Comparison of ENCODE assay signal across 9 cellular contexts in genomic region chr5:147452137-147452838, GRCh38. TPM values are rescaled to one million over a fixed set of nuclear protein-coding genes. Genes with fewer than 3 reads are reported as not detected.
DNase-seq lines count a peak whose midpoint lies in the region; ATAC-seq lines count a peak whose summit lies in the region.
"Had no signal": no experiment of that assay in that cellular context is flagged by ENCODE, and none has a peak within 500 bp of the region (broad histone marks: within the 10 kb centered on the region; RNA-seq: fewer than 3 reads in every experiment).

No MANE protein-coding gene starts in this region.

- H3K9ac ChIP-seq in SK-N-MC (ENCODE audit: insufficient read length) (no peak overlapping the region), skeletal muscle satellite cell (ENCODE audit: low read depth, low read length) (no peak overlapping the region)

- ATAC-seq in left ventricle myocardium superior (no peak), sciatic nerve (no peak), HG02981 (IDR thresholded peaks at IDR 0.05; ENCODE audit: unreplicated experiment) (no peak)

- H3K36me3 ChIP-seq in SK-N-MC (ENCODE audit: insufficient read depth, low read length) = no peaks in the 10 kb centered on the region
- H3K36me3 ChIP-seq in skeletal muscle satellite cell (ENCODE audit: insufficient read depth, low read length) = no peaks in the 10 kb centered on the region

- H3K4me2 ChIP-seq in skeletal muscle satellite cell (ENCODE audit: low read length) = peak overlapping the region; percentile 97

- peaks cover 8% of the 10 kb centered on the region for H3K4me1 ChIP-seq in skeletal muscle satellite cell (ENCODE audit: control insufficient read depth, insufficient read depth, low read length)

- H3K4me3 ChIP-seq in SK-N-MC (peak overlapping the region; percentile 79), skeletal muscle satellite cell (ENCODE audit: low read length) (peak overlapping the region; percentile 96)

- DNase-seq in DMS 273 (lab: John Stamatoyannopoulos, UW; ENCODE audit: unreplicated experiment) = peak; percentile 7
- DNase-seq in DMS 273 treated with DMSO at 0.1 percent for 48 hours (lab: John Stamatoyannopoulos, UW) = no peak
- DNase-seq in SK-N-MC (ENCODE audit: low read depth, low spot score) = no peak
- DNase-seq in left ventricle myocardium superior = peak; percentile 38
- no peak for DNase-seq in sciatic nerve (ENCODE audit: low spot score)
- no peak for DNase-seq in activated CD4-positive, alpha-beta T cell treated with anti-CD3 and anti-CD28 coated beads for 1 hour

- no peak overlapping the region for H3K27ac ChIP-seq in SK-N-MC
- H3K27ac ChIP-seq: 22Rv1 had no signal

- H3K9me3 ChIP-seq in SK-N-MC (ENCODE audit: low read depth, low read length) (no peaks in the 10 kb centered on the region), skeletal muscle satellite cell (replicated peaks; ENCODE audit: low read length) (no peaks in the 10 kb centered on the region)

- intact Hi-C loops in left ventricle myocardium superior (cut with micrococcal nuclease) (loop anchor here (5.0 kb wide), 2 partner anchors 105 to 125 kb away; no protein-coding TSS in a partner anchor), sciatic nerve (cut with DNase I) (no loop called here)

- H3K27me3 ChIP-seq in skeletal muscle satellite cell (ENCODE audit: control insufficient read depth, insufficient read depth, low read length) = no peaks in the 10 kb centered on the region

RNA-seq across cellular contexts. Expression of gene DPYSL3, which starts 57.6 kb away (rescaled TPM):
- total RNA-seq in left ventricle myocardium superior (19.5 TPM), sciatic nerve (81.2 TPM)
- 10.9 and 14.0 TPM in 2 replicates for total RNA-seq in skeletal muscle satellite cell (2012; rRNA removed)

Comparison
In these comparisons a context has a peak if more than half of its experiments do, and no peak if none do; other contexts are left out.
1. DNase-seq: peak in DMS 273 (single experiment) and left ventricle myocardium superior (single experiment); none in DMS 273 treated with DMSO at 0.1 percent for 48 hours (single experiment), SK-N-MC (single experiment), sciatic nerve (single experiment) and activated CD4-positive, alpha-beta T cell treated with anti-CD3 and anti-CD28 coated beads for 1 hour (single experiment).